8 cellular contexts compared by ENCODE assay signal in the genomic region with DNA sequence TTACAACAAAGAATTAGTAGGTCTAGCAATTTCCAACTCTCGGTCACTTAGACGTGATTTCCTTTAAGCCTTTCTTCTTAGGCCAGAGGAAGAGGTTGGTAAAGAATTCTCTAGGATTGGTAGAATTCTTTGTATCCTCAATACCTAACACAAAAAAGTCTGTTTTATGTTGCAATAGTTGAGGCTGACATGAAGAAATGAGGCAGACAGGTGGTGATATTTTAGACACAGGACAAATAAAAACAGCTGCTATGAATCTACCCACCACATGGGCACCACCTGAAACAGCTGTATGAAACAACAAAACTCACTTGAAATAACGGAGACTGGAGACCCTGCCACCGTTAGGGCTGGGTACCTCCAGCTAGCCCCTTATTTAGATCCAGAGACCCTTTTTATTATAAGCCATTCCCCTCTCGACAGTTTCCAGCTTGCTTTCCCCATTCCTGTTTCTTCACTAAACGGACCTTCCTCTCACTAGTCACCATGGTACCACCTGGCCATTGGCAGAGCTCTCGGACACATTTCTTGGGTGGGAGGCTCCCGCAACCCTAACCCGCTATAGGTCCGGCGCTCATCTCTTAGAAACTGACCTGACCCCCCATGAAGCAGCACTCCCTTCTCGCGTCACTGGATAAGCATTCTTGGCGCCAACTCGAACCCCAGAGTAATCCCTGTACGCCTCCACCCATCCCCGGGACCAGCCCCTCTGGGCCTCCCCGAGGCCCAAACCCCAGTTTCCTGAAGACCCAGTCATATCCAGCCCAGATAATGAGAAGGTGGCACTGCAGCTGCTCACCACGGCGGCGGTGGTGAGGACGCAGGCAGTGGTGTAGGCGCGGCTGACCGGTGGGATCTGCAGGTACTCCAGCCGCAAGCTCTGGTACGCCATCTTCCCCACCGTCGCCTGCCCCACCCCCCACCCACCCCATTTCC. TPM values are rescaled to one million over a fixed set of nuclear protein-coding genes. Genes with fewer than 3 reads are reported as not detected.
DNase-seq lines count a peak whose midpoint lies in the region; ATAC-seq and TF ChIP-seq lines count a peak whose summit lies in the region.

DERL2 (minus strand) TSS at position 909 of the 936 bp plus-strand sequence; CDS start at position 892, 17 bp downstream.

- H3K27ac ChIP-seq in IMR-90 (ENCODE audit: insufficient read depth, low read length) (peak within 1 kb of the TSS; percentile 98), rectal smooth muscle tissue (ENCODE audit: low read depth, low read length) (peak within 1 kb of the TSS; percentile 99)

- peak within 1 kb of the TSS; percentile 100 for H3K4me2 ChIP-seq in IMR-90 (ENCODE audit: low read depth, low read length)

- no peak within 1 kb of the TSS for H2BK20ac ChIP-seq in IMR-90 (ENCODE audit: low read depth, low read length)

- H3K23ac ChIP-seq in IMR-90 (ENCODE audit: low read depth, low read length), result peak within 1 kb of the TSS; percentile 97

- intact Hi-C loops in IMR-90 (cut with micrococcal nuclease) (loop anchor here (1.0 to 5.0 kb wide), 4 partner anchors 31 to 937 kb away; partner anchors contain the start of gene NLRP1), left ventricle myocardium superior (cut with micrococcal nuclease) (no loop called here)

- H3K4me3 ChIP-seq in IMR-90 (ENCODE audit: insufficient read depth, low read depth, low read length) (peak within 1 kb of the TSS; percentile 97), rectal smooth muscle tissue (ENCODE audit: low read length) (peak within 1 kb of the TSS; percentile 83)

- in situ Hi-C loops in IMR-90 (cut with MboI; ENCODE audit: low sequenced_read_pairs), result no loop called here

- peak within 1 kb of the TSS; percentile 99 for H3K56ac ChIP-seq in IMR-90 (ENCODE audit: extremely low read depth, insufficient read depth, low read length)

- TF ChIP-seq POLR2A in IMR-90 (IDR thresholded peaks at IDR 0.05; ENCODE audit: low read depth, low read length), result no peak

- H2AK9ac ChIP-seq in IMR-90 (replicated peaks; ENCODE audit: low read depth, low read length, poor library complexity), result peak within 1 kb of the TSS; percentile 96

- no peak for TF ChIP-seq RAD21 in IMR-90 (IDR thresholded peaks at IDR 0.05; ENCODE audit: low read length)

- no peak for TF ChIP-seq CTCF in IMR-90 (conservative IDR thresholded peaks at IDR 0.05; ENCODE audit: low read depth, low read length)

- peak within 1 kb of the TSS; percentile 96 for H4K91ac ChIP-seq in IMR-90 (ENCODE audit: insufficient read depth, low read depth, low read length)

- H3K4ac ChIP-seq in IMR-90 (ENCODE audit: low read depth, low read length), result peak within 1 kb of the TSS; percentile 99

- H2BK5ac ChIP-seq in IMR-90 (ENCODE audit: low read depth, low read length, poor library complexity, severe bottlenecking), result peak within 1 kb of the TSS; percentile 96

- peaks cover 71% of the 10 kb centered on the region for H3K36me3 Mint-ChIP-seq in activated naive CD8-positive, alpha-beta T cell treated with anti-CD3 and anti-CD28 coated beads, Interleukin-2, amount 50 U/mL, for 24 hours (ENCODE audit: low read depth)

- H3K27me3 ChIP-seq in IMR-90 (ENCODE audit: control insufficient read depth, insufficient read depth, low read length), result no peaks in the 10 kb centered on the region
- no peaks in the 10 kb centered on the region for H3K27me3 ChIP-seq in rectal smooth muscle tissue (ENCODE audit: control insufficient read depth, insufficient read depth, low read length)

- H3K36me3 ChIP-seq in ES-I3 (ENCODE audit: insufficient read depth, low read length) (peaks cover 24% of the 10 kb centered on the region), IMR-90 (ENCODE audit: control insufficient read depth, insufficient read depth, low read length) (peaks cover 22% of the 10 kb centered on the region), rectal smooth muscle tissue (ENCODE audit: control insufficient read depth, insufficient read depth, low read length) (peaks cover 21% of the 10 kb centered on the region)

- no peaks in the 10 kb centered on the region for H3K27me3 Mint-ChIP-seq in activated naive CD8-positive, alpha-beta T cell treated with anti-CD3 and anti-CD28 coated beads, Interleukin-2, amount 50 U/mL, for 24 hours

- peak within 1 kb of the TSS; percentile 96 for H3K4me3 Mint-ChIP-seq in activated naive CD8-positive, alpha-beta T cell treated with anti-CD3 and anti-CD28 coated beads, Interleukin-2, amount 50 U/mL, for 24 hours

- H3K4me1 ChIP-seq in ES-I3 (ENCODE audit: insufficient read depth, low read length) (no peaks in the 10 kb centered on the region; the same call in 1 of the 2 replicates), IMR-90 (ENCODE audit: control insufficient read depth, insufficient read depth, low read length) (peaks cover 2% of the 10 kb centered on the region; the same call in 1 of the 2 replicates), rectal smooth muscle tissue (ENCODE audit: control insufficient read depth, insufficient read depth, low read length) (peaks cover 14% of the 10 kb centered on the region)

- H3K9me3 ChIP-seq in ES-I3 (ENCODE audit: control insufficient read depth, insufficient read depth, low read length) (no peaks in the 10 kb centered on the region), IMR-90 (ENCODE audit: control insufficient read depth, insufficient read depth, low read length) (no peaks in the 10 kb centered on the region)

- DNase-seq in IMR-90 (peak; percentile 44), left ventricle myocardium superior (no peak), RPMI8226 (no peak), epidermal melanocyte (ENCODE audit: insufficient read length, low spot score) (no peak)
- DNase-seq in activated naive CD8-positive, alpha-beta T cell treated with anti-CD3 and anti-CD28 coated beads, Interleukin-2, amount 50 U/mL, for 24 hours, result no peak

- H3K18ac ChIP-seq in IMR-90 (ENCODE audit: low read depth, low read length), result peak within 1 kb of the TSS; percentile 82

- H3K79me1 ChIP-seq in IMR-90 (ENCODE audit: low read depth in 1 of 2, low read length in 2 of 2), result peaks cover 45 to 69% of the 10 kb centered on the region in 2 experiments

- dilution Hi-C loops in IMR-90 (cut with HindIII; ENCODE audit: low sequenced_read_pairs, unreplicated experiment), result no loop called here

- peak within 1 kb of the TSS; percentile 99 to 100 for H4K8ac ChIP-seq in IMR-90 (ENCODE audit: low read depth in 2 of 2, low read length in 2 of 2)

- POLR2A ChIA-PET in IMR-90 (lab: Charles Lee; ENCODE audit: unreplicated experiment), result interaction anchor here (0.7 to 1.1 kb wide), 4 partner anchors 13 to 42 kb away, joined by 3 to 5 read pairs (median 4); a partner anchor contains a TSS

- no peaks in the 10 kb centered on the region; the same call in 1 of the 2 replicates for H3K9me1 ChIP-seq in IMR-90 (ENCODE audit: insufficient read depth, low read length)

- peak within 1 kb of the TSS; percentile 62; the same call in 1 of the 3 replicates for H2BK15ac ChIP-seq in IMR-90 (ENCODE audit: low read depth, low read length)

- peak within 1 kb of the TSS; percentile 98 for H3K27ac Mint-ChIP-seq in activated naive CD8-positive, alpha-beta T cell treated with anti-CD3 and anti-CD28 coated beads, Interleukin-2, amount 50 U/mL, for 24 hours

- 0% methylated on average over 5 of the region's 29 CpGs; no CpG with 5 or more reads in 1 of the 2 experiments for WGBS in IMR-90 (ENCODE audit: extremely low coverage in 2 of 2, insufficient read length in 1 of 2), 2 experiments

- H2AFZ ChIP-seq in IMR-90 (replicated peaks; ENCODE audit: low read length, poor library complexity), result peak within 1 kb of the TSS; percentile 99

- peaks cover 4% of the 10 kb centered on the region for H4K20me1 ChIP-seq in IMR-90 (ENCODE audit: insufficient read depth, low read length)

- H3K14ac ChIP-seq in IMR-90 (replicated peaks; ENCODE audit: low read depth, low read length), result peak within 1 kb of the TSS; percentile 100

- peak; percentile 5 for ATAC-seq in GM21447 (IDR thresholded peaks at IDR 0.05; ENCODE audit: unreplicated experiment)
- ATAC-seq in IMR-90 (ENCODE audit: low read depth), result peak; percentile 27
- peak; percentile 16 for ATAC-seq in activated naive CD8-positive, alpha-beta T cell treated with anti-CD3 and anti-CD28 coated beads, Interleukin-2, amount 50 U/mL, for 24 hours
- peak; percentile 12 for ATAC-seq in left ventricle myocardium superior

- BruUV-seq in IMR-90 (replicated peaks; lab: Mats Ljungman, UMichigan), result TSS peak; percentile 30

- peak within 1 kb of the TSS; percentile 97 for H2AK5ac ChIP-seq in IMR-90 (ENCODE audit: low read depth, low read length)

- H4K5ac ChIP-seq in IMR-90 (ENCODE audit: low read depth, low read length), result peak within 1 kb of the TSS; percentile 97

- H3K9ac ChIP-seq in ES-I3 (ENCODE audit: low read depth, low read length) (peak within 1 kb of the TSS; percentile 98), IMR-90 (ENCODE audit: low read depth, low read length) (peak within 1 kb of the TSS; percentile 98), rectal smooth muscle tissue (ENCODE audit: low read length) (peak within 1 kb of the TSS; percentile 81)

- H2BK120ac ChIP-seq in IMR-90 (ENCODE audit: low read depth, low read length), result peak within 1 kb of the TSS; percentile 84

- CTCF ChIA-PET in IMR-90 (lab: Yijun Ruan, JAX), result interaction anchor here (1.0 kb wide), 1 partner anchor 14 kb away, joined by 4 read pairs; no protein-coding TSS in a partner anchor

- H3K9me3 Mint-ChIP-seq in activated naive CD8-positive, alpha-beta T cell treated with anti-CD3 and anti-CD28 coated beads, Interleukin-2, amount 50 U/mL, for 24 hours, result no peaks in the 10 kb centered on the region

- H3K4me1 Mint-ChIP-seq in activated naive CD8-positive, alpha-beta T cell treated with anti-CD3 and anti-CD28 coated beads, Interleukin-2, amount 50 U/mL, for 24 hours, result peaks cover 58% of the 10 kb centered on the region

TF ChIP-seq in IMR-90, 13 proteins besides CTCF, POLR2A, EP300 and RAD21:
- TF ChIP-seq MAZ (IDR thresholded peaks at IDR 0.05; ENCODE audit: borderline replicate concordance, low read depth, low read length), result no peak
- no peak for TF ChIP-seq SMC3 (IDR thresholded peaks at IDR 0.05; ENCODE audit: low read depth, low read length)
- no peak for TF ChIP-seq FOS (IDR thresholded peaks at IDR 0.05; ENCODE audit: low read depth, low read length)
- TF ChIP-seq NFE2L2 (IDR thresholded peaks at IDR 0.05; ENCODE audit: low read depth, low read length), result no peak
- TF ChIP-seq CEBPB (IDR thresholded peaks at IDR 0.05; ENCODE audit: low read depth, low read length), result peak; percentile 61; the same call in 1 of the 2 replicates
- 0 out of 2 replicates have a peak, but pooled peaks have one; percentile 17 for TF ChIP-seq MXI1 (IDR thresholded peaks at IDR 0.05; ENCODE audit: borderline replicate concordance, low read depth, low read length)
- 0 out of 2 replicates have a peak, but pooled peaks have one; percentile 66 for TF ChIP-seq CHD1 (IDR thresholded peaks at IDR 0.05; ENCODE audit: low read depth, low read length)

RNA-seq across cellular contexts. Expression of gene DERL2, which starts in this region (rescaled TPM):
- total RNA-seq in IMR-90 (2012; rRNA removed), result 27.4 and 52.8 TPM in 2 replicates
- polyA plus RNA-seq in IMR-90 (2012; rRNA removed), result 44.1 and 44.2 TPM in 2 replicates
- 19.6 and 25.7 TPM in 2 replicates for polyA plus RNA-seq in IMR-90 (2012; cell fraction: cytosol; rRNA removed)
- 14.2 and 58.1 TPM in 2 replicates for polyA plus RNA-seq in IMR-90 (2012; cell fraction: nucleus; rRNA removed; ENCODE audit: low replicate concordance)
- total RNA-seq in left ventricle myocardium superior, result 27.0 TPM
